Comparison of ENCODE assay signal across 1 cellular context in genomic region chr2:108605947-108606346, GRCh38.
TF ChIP-seq lines count a peak whose summit lies in the region.

No MANE protein-coding gene starts in this region.

TF ChIP-seq in HepG2, 621 proteins besides CTCF, POLR2A, EP300 and RAD21 (continued from another document):
- no peak for TF ChIP-seq MNT (IDR thresholded peaks at IDR 0.05)
- no peak for TF ChIP-seq TARDBP (CRISPR knock-in tag; IDR thresholded peaks at IDR 0.05)
- no peak for TF ChIP-seq ZNF883 (CRISPR knock-in tag; IDR thresholded peaks at IDR 0.05; ENCODE audit: not compliant biosample characterization)
- no peak for TF ChIP-seq ZNF543 (CRISPR knock-in tag; IDR thresholded peaks at IDR 0.05)
- TF ChIP-seq, protein P1, sequence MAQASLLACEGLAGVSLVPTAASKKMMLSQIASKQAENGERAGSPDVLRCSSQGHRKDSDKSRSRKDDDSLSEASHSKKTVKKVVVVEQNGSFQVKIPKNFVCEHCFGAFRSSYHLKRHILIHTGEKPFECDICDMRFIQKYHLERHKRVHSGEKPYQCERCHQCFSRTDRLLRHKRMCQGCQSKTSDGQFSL (CRISPR knock-in tag; IDR thresholded peaks at IDR 0.05), result no peak
- TF ChIP-seq ELF1 (CRISPR knock-in tag; IDR thresholded peaks at IDR 0.05), result no peak
